Comparison of ENCODE assay signal across 8 cellular contexts in the genomic region with DNA sequence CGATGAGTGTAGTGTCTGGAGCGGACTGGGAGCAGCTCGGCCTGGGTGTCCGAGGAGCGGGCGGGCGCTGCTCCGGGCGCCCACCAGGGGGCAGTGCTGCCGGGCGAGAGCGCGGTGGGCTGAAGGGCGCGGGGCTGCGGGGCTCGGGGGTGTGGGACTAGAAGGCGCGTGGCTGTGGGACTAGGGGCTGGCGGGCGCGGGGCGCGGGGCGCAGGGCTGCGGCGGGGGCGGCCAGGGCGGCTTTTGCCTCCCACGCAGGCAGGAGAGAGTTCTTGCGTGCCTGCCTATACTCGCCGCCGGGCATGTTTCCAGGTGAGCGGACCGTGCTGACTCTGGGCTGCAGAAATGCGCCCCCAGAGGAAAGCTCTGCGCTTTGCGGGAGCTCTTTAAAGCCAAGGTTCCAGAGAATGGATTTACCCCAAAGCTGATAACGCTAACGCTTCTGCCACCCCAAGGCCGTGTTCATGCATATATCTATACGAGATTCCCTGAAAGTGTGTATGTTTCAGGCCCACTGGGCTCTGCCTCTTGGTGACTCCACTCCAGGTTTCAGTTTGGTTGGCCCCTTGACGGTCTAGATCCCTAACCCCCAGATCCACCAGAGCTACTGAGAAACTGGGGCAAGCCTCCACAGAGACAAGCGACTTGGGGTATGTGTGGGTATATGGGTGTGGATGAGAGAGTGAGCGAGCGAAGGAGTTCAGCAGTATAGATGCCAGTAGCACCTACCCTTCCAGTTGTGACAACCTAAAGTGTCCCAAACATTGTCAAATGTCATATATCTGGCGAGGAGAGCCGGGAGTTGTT. TPM values are rescaled to one million over a fixed set of nuclear protein-coding genes. Genes with fewer than 3 reads are reported as not detected.
DNase-seq lines count a peak whose midpoint lies in the region; ATAC-seq and TF ChIP-seq lines count a peak whose summit lies in the region.

No MANE protein-coding gene starts in this region.

- no peaks in the 10 kb centered on the region for H3K27me3 ChIP-seq in CD4-positive, alpha-beta T cell (ENCODE audit: control insufficient read depth, insufficient read depth, low read length)
- H3K27me3 ChIP-seq in osteoblast (ENCODE audit: insufficient read depth, low read length) (no peaks in the 10 kb centered on the region), suprapubic skin (no peaks in the 10 kb centered on the region)

- H3K36me3 Mint-ChIP-seq in CD4-positive, alpha-beta T cell (ENCODE audit: low read depth): no peaks in the 10 kb centered on the region
- H3K36me3 Mint-ChIP-seq in glutamatergic neuron (ENCODE audit: unreplicated experiment): no peaks in the 10 kb centered on the region

- no peaks in the 10 kb centered on the region for H3K27me3 Mint-ChIP-seq in CD4-positive, alpha-beta T cell
- peaks cover 2% of the 10 kb centered on the region for H3K27me3 Mint-ChIP-seq in glutamatergic neuron (ENCODE audit: unreplicated experiment)

- POLR2A ChIA-PET in CD4-positive, alpha-beta T cell (lab: Charles Lee): interaction anchor here (0.6 to 1.6 kb wide), 7 partner anchors 12 to 416 kb away, joined by 3 to 10 read pairs (median 3); partner anchors contain the start of genes ACER2, DENND4C, RPS6 and RRAGA

- peak overlapping the region; percentile 67 for H3K4me3 ChIP-seq in osteoblast (ENCODE audit: insufficient read depth, low read length)
- peak overlapping the region; percentile 57 for H3K4me3 ChIP-seq in suprapubic skin

- H3K4me1 ChIP-seq in osteoblast (ENCODE audit: insufficient read depth, low read length): peaks cover 6% of the 10 kb centered on the region
- peaks cover 8% of the 10 kb centered on the region for H3K4me1 ChIP-seq in suprapubic skin

- no peaks in the 10 kb centered on the region for H3K9me3 ChIP-seq in CD4-positive, alpha-beta T cell (ENCODE audit: control insufficient read depth, low read length)
- H3K9me3 ChIP-seq in osteoblast (ENCODE audit: low read depth, low read length): no peaks in the 10 kb centered on the region
- no peaks in the 10 kb centered on the region for H3K9me3 ChIP-seq in suprapubic skin

- peak; percentile 74 for TF ChIP-seq CTCF in CD4-positive, alpha-beta T cell (IDR thresholded peaks at IDR 0.05)
- TF ChIP-seq CTCF in glutamatergic neuron (IDR thresholded peaks at IDR 0.05; ENCODE audit: partially characterized antibody, unreplicated experiment) (peak; percentile 88), osteoblast (IDR thresholded peaks at IDR 0.05; ENCODE audit: extremely low read depth, low read depth, low read length) (peak; percentile 53), suprapubic skin (IDR thresholded peaks at IDR 0.05) (peak; percentile 19 to 95)

- no peak overlapping the region for H3K27ac Mint-ChIP-seq in CD4-positive, alpha-beta T cell
- H3K27ac Mint-ChIP-seq in glutamatergic neuron (ENCODE audit: unreplicated experiment): no peak overlapping the region

- H4K20me1 ChIP-seq in osteoblast (ENCODE audit: insufficient read depth, low read length): no peaks in the 10 kb centered on the region

- no peak for TF ChIP-seq EP300 in suprapubic skin (IDR thresholded peaks at IDR 0.05)

- peak overlapping the region; percentile 94 for H2AFZ ChIP-seq in osteoblast (ENCODE audit: low read length)

- peak; percentile 92 for ATAC-seq in CD4-positive, alpha-beta T cell (ENCODE audit: poor library complexity)
- ATAC-seq in GM19397 (IDR thresholded peaks at IDR 0.05; ENCODE audit: unreplicated experiment) (peak; percentile 92), HG03520 (IDR thresholded peaks at IDR 0.05; ENCODE audit: unreplicated experiment) (peak; percentile 93)

- CTCF ChIA-PET in CD4-positive, alpha-beta T cell (lab: Charles Lee): interaction anchor here (0.5 to 2.4 kb wide), 41 partner anchors 10 to 1864 kb away, joined by 3 to 33 read pairs (median 4); partner anchors contain the start of genes DENND4C, RPS6 and RRAGA

- DNase-seq in CD4-positive, alpha-beta T cell: peak; percentile 46 to 72 (median 62)
- DNase-seq in RPMI8226 (peak; percentile 88), glutamatergic neuron (peak; percentile 85), osteoblast (ENCODE audit: insufficient read length, low spot score, missing footprints) (peak; percentile 100), suprapubic skin (ENCODE audit: low spot score in 2 of 2) (peak in 1 of 2 donors; percentile 75)
- peak; percentile 39 to 74 (median 53) for DNase-seq in activated naive CD4-positive, alpha-beta T cell (lab: John Stamatoyannopoulos, UW)

- H3K4me1 Mint-ChIP-seq in CD4-positive, alpha-beta T cell (ENCODE audit: low read depth): no peaks in the 10 kb centered on the region
- no peaks in the 10 kb centered on the region for H3K4me1 Mint-ChIP-seq in glutamatergic neuron (ENCODE audit: low read depth, unreplicated experiment)

- no peaks in the 10 kb centered on the region for H3K9me3 Mint-ChIP-seq in CD4-positive, alpha-beta T cell
- H3K9me3 Mint-ChIP-seq in glutamatergic neuron (ENCODE audit: unreplicated experiment): peaks cover 12% of the 10 kb centered on the region

- H3K27ac ChIP-seq in CD4-positive, alpha-beta T cell (ENCODE audit: low read depth, low read length): no peak overlapping the region
- H3K27ac ChIP-seq in osteoblast (ENCODE audit: low read depth, low read length) (no peak overlapping the region), suprapubic skin (no peak overlapping the region)

- TF ChIP-seq POLR2A in suprapubic skin (IDR thresholded peaks at IDR 0.05): no peak

- peak overlapping the region; percentile 79 for H3K4me2 ChIP-seq in osteoblast (ENCODE audit: insufficient read depth, low read length)

- WGBS in suprapubic skin: 45% methylated on average over 10 of the region's 49 CpGs

- no peaks in the 10 kb centered on the region for H3K36me3 ChIP-seq in osteoblast (ENCODE audit: insufficient read depth, low read length)
- H3K36me3 ChIP-seq in suprapubic skin: no peaks in the 10 kb centered on the region

- no peaks in the 10 kb centered on the region for H3K79me2 ChIP-seq in osteoblast (ENCODE audit: insufficient read depth, low read length)

- H3K4me3 Mint-ChIP-seq in CD4-positive, alpha-beta T cell: peak overlapping the region; percentile 95
- peak overlapping the region; percentile 88 for H3K4me3 Mint-ChIP-seq in glutamatergic neuron (ENCODE audit: unreplicated experiment)

- intact Hi-C loops in CD4-positive, alpha-beta T cell (cut with DNase I, micrococcal nuclease): loop anchor here in 1 of 2 experiments (10.0 kb wide), 1 partner anchor 1650 kb away; no protein-coding TSS in a partner anchor

RNA-seq across cellular contexts. Expression of gene ACER2, which starts 56.2 kb away (rescaled TPM):
- total RNA-seq in CD4-positive, alpha-beta T cell: 1 to 10 TPM; 1.2 to 1.4 TPM
- total RNA-seq in glutamatergic neuron (ENCODE audit: unreplicated experiment) (30.5 TPM), osteoblast (1.5 and 2.2 TPM in 2 replicates), suprapubic skin (10 to 100 TPM; 12.1 to 18.8 (median 14.8) TPM)
